11 cellular contexts compared by ENCODE assay signal in genomic region chr2:224056889-224057288, GRCh38.
"Had no signal": no experiment of that assay in that cellular context is flagged by ENCODE, and none has a peak within 500 bp of the region (broad histone marks: within the 10 kb centered on the region; RNA-seq: fewer than 3 reads in every experiment).

No MANE protein-coding gene starts in this region.

- H3K4me3 Mint-ChIP-seq: GM23338, H9, HFFc6 had no signal

- H3K27ac Mint-ChIP-seq: GM23338, H9, HFFc6 had no signal

- H3K4me1 ChIP-seq: HAP-1 had no signal

- H3K27ac ChIP-seq: GM23248 had no signal

- DNase-seq: GM23248, GOT3, H7, H9, HCEC 1CT, HFFc6 had no signal

- FAIRE-seq: H1, H54 had no signal

- H2AFZ ChIP-seq: GM23248, GM23338 had no signal

- H3K4me2 ChIP-seq: GM23338 had no signal

- H3K36me3 ChIP-seq: HAP-1 had no signal

- H3K4me3 ChIP-seq: GM23248, GM23338, HAP-1 had no signal

- ATAC-seq: GM23338, HCT116 had no signal

- H3K9me3 ChIP-seq: HAP-1 had no signal

- H3K9ac ChIP-seq: GM23248 had no signal
